9 cellular contexts compared by ENCODE assay signal in the genomic region with DNA sequence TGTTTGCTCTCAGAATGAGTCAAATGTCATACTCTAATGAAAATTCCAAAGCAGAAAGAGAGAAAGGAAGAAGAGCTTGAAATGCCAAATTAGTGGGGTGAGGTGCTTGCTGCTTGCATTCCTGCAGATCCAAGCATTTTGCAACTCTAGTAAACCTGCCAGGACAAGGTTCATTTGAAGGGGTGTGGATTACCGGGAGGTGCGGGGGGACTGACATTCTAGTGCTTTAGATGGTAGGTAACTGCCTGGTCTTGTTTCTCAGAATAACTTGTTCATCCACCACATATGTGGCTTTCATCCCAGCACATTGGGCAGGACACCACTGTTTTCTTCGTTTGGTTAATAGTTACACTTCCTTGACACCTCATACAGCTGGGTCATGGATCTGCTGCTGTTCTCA.
DNase-seq lines count a peak whose midpoint lies in the region; ATAC-seq and TF ChIP-seq lines count a peak whose summit lies in the region.
"Had no signal": no experiment of that assay in that cellular context is flagged by ENCODE, and none has a peak within 500 bp of the region (broad histone marks: within the 10 kb centered on the region; RNA-seq: fewer than 3 reads in every experiment).

No MANE protein-coding gene starts in this region.

- CTCF ChIA-PET in A673 (lab: Charles Lee), result interaction anchor here (0.7 kb wide), 1 partner anchor 160 kb away, joined by 3 read pairs; no protein-coding TSS in a partner anchor

- TF ChIP-seq CTCF in heart right ventricle (IDR thresholded peaks at IDR 0.05) (no peak), A673 (conservative IDR thresholded peaks at IDR 0.05; ENCODE audit: low read depth, low read length) (no peak)

- H3K27ac ChIP-seq in heart right ventricle (peak overlapping the region; percentile 28 to 87 (median 61)), A673 (ENCODE audit: low read depth, low read length, poor library complexity, severe bottlenecking) (no peak overlapping the region)

- H3K27me3 ChIP-seq in adipocyte (replicated peaks; ENCODE audit: control insufficient read depth, insufficient read depth, low read length) (no peaks in the 10 kb centered on the region), heart right ventricle (no peaks in the 10 kb centered on the region), A673 (replicated peaks; ENCODE audit: insufficient read depth, low read depth, low read length, poor library complexity) (no peaks in the 10 kb centered on the region)

- ATAC-seq in heart right ventricle (peak; percentile 43 to 86 (median 76)), GM19452 (IDR thresholded peaks at IDR 0.05; ENCODE audit: unreplicated experiment) (no peak), HG02852 (IDR thresholded peaks at IDR 0.05; ENCODE audit: unreplicated experiment) (no peak)

- peak overlapping the region; percentile 43 for H3K9ac ChIP-seq in adipocyte (ENCODE audit: low read length)

- H3K4me1 Mint-ChIP-seq in activated T-cell treated with anti-CD3 and anti-CD28 coated beads, Interleukin-2, amount 50 U/mL, for 24 hours (ENCODE audit: low read depth), result no peaks in the 10 kb centered on the region

- H3K9me3 ChIP-seq in adipocyte (ENCODE audit: control insufficient read depth, low read length), result no peaks in the 10 kb centered on the region
- no peaks in the 10 kb centered on the region for H3K9me3 ChIP-seq in heart right ventricle
- no peaks in the 10 kb centered on the region for H3K9me3 ChIP-seq in A673 (ENCODE audit: low read depth, low read length, poor library complexity, severe bottlenecking)

- H3K4me3 Mint-ChIP-seq in activated T-cell treated with anti-CD3 and anti-CD28 coated beads, Interleukin-2, amount 50 U/mL, for 24 hours, result no peak overlapping the region

- H3K9me3 Mint-ChIP-seq in activated T-cell treated with anti-CD3 and anti-CD28 coated beads, Interleukin-2, amount 50 U/mL, for 24 hours, result no peaks in the 10 kb centered on the region

- H3K4me3 ChIP-seq in adipocyte (ENCODE audit: low read length), result no peak overlapping the region
- no peak overlapping the region for H3K4me3 ChIP-seq in heart right ventricle
- H3K4me3 ChIP-seq in A673 (ENCODE audit: low read depth, low read length, poor library complexity, severe bottlenecking), result no peak overlapping the region

- intact Hi-C loops in heart right ventricle (cut with DNase I), result loop anchor here in 6 of 10 donors (5.0 to 10.0 kb wide), 9 partner anchors 39 to 549 kb away; a partner anchor contains a TSS
- intact Hi-C loops in A673 (cut with micrococcal nuclease; ENCODE audit: unreplicated experiment), result no loop called here

- H3K27ac Mint-ChIP-seq in activated T-cell treated with anti-CD3 and anti-CD28 coated beads, Interleukin-2, amount 50 U/mL, for 24 hours, result no peak overlapping the region

- in situ Hi-C loops in Caki2 (cut with HindIII; ENCODE audit: low pct_unique_long_range_greater_than_20kb, low sequenced_read_pairs), result no loop called here

- DNase-seq in Caki2 (ENCODE audit: low read depth) (peak; percentile 47), adipocyte (ENCODE audit: low read depth) (peak; percentile 53), heart right ventricle (peak; percentile 33 to 36), pons (ENCODE audit: low spot score) (peak; percentile 57), A673 (ENCODE audit: low spot score) (no peak)
- no peak for DNase-seq in activated T-cell treated with anti-CD3 and anti-CD28 coated beads, Interleukin-2, amount 50 U/mL, for 24 hours
- DNase-seq: DND-41 had no signal

- POLR2A ChIA-PET in A673 (lab: Charles Lee; ENCODE audit: low non-redundant PET), result no interaction called here

- H3K36me3 Mint-ChIP-seq in activated T-cell treated with anti-CD3 and anti-CD28 coated beads, Interleukin-2, amount 50 U/mL, for 24 hours (ENCODE audit: low read depth), result no peaks in the 10 kb centered on the region

- no TSS peak for BruUV-seq in A673 (replicated peaks; lab: Mats Ljungman, UMichigan)

- H3K27me3 Mint-ChIP-seq in activated T-cell treated with anti-CD3 and anti-CD28 coated beads, Interleukin-2, amount 50 U/mL, for 24 hours, result no peaks in the 10 kb centered on the region

- 26 to 36% methylated on average over 3 of the region's 3 CpGs for WGBS in heart right ventricle, 2 donors

- H3K4me1 ChIP-seq in adipocyte (ENCODE audit: control insufficient read depth, insufficient read depth, low read length), result peaks cover 35% of the 10 kb centered on the region
- H3K4me1 ChIP-seq in heart right ventricle, result peaks cover 6 to 77% (median 44%) of the 10 kb centered on the region in 9 donors
- peaks cover 11% of the 10 kb centered on the region for H3K4me1 ChIP-seq in A673 (ENCODE audit: insufficient read depth, low read length, poor library complexity, severe bottlenecking)

- H3K36me3 ChIP-seq in adipocyte (ENCODE audit: control insufficient read depth, insufficient read depth, low read length, severe bottlenecking) (no peaks in the 10 kb centered on the region), heart right ventricle (no peaks in the 10 kb centered on the region), A673 (ENCODE audit: insufficient read depth, low read length, poor library complexity, severe bottlenecking) (no peaks in the 10 kb centered on the region)

Comparison
In these comparisons a context has a peak if more than half of its experiments do, and no peak if none do; other contexts are left out.
1. DNase-seq: peak in Caki2 (single experiment), adipocyte (single experiment), heart right ventricle (2 of 2) and pons (single experiment); none in A673 (single experiment) and activated T-cell treated with anti-CD3 and anti-CD28 coated beads, Interleukin-2, amount 50 U/mL, for 24 hours (single experiment).
2. ATAC-seq: peak in heart right ventricle (8 of 8); none in GM19452 (single experiment) and HG02852 (single experiment).